Comparison of ENCODE assay signal across 9 cellular contexts in the genomic region with DNA sequence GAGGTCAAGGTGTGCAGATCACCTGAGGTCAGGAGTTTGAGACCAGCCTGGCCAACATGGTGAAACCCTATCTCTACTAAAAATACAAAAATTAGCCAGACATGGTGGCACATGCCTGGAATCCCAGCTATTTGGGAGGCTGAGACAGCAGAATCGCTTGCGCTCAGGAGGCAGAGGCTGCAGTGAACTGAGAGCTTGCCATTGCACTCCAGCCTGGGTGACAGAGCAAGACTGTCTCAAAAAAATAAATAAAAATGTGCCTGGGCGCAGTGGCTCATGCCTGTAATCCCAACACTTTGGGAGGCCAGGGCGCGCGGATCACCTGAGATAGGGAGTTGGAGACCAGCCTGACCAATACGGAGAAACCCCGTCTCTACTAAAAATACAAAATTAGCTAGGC. TPM values are rescaled to one million over a fixed set of nuclear protein-coding genes. Genes with fewer than 3 reads are reported as not detected.
DNase-seq lines count a peak whose midpoint lies in the region; FAIRE-seq and TF ChIP-seq lines count a peak whose summit lies in the region.
"Not testable (repeated sequence)": the region's sequence is repeated elsewhere in the genome, so short reads cannot be mapped to it uniquely, and the experiment has no call there.
"Had no signal": no experiment of that assay in that cellular context is flagged by ENCODE, and none has a peak within 500 bp of the region (broad histone marks: within the 10 kb centered on the region; RNA-seq: fewer than 3 reads in every experiment).

No MANE protein-coding gene starts in this region.

- H3K27ac Mint-ChIP-seq in astrocyte (ENCODE audit: unreplicated experiment) = not testable (repeated sequence)
- peak overlapping the region; percentile 93 for H3K27ac Mint-ChIP-seq in type B pancreatic cell

- not testable (repeated sequence) for H3K27me3 ChIP-seq in astrocyte (ENCODE audit: insufficient read depth, low read length); keratinocyte (ENCODE audit: control insufficient read depth, extremely low read depth, insufficient read depth, low read length); smooth muscle cell (ENCODE audit: low read depth)

- H3K4me2 ChIP-seq in astrocyte (ENCODE audit: low read length) = peak overlapping the region; percentile 33
- H3K4me2 ChIP-seq in keratinocyte (ENCODE audit: control insufficient read depth, extremely low read depth, insufficient read depth, low read depth, low read length); smooth muscle cell: not testable (repeated sequence)

- H3K9me1 ChIP-seq in keratinocyte (ENCODE audit: control insufficient read depth, extremely low read depth, insufficient read depth, low read length) = not testable (repeated sequence)

- H3F3A ChIP-seq in smooth muscle cell (ENCODE audit: low read depth) = not testable (repeated sequence)

- dilution Hi-C loops in keratinocyte (cut with MboI; ENCODE audit: extremely low pct_ligation_motif_present, low sequenced_read_pairs) = not testable (repeated sequence)

- CTCF ChIA-PET in RWPE1 (lab: Yijun Ruan, JAX) = interaction anchor here (1.4 kb wide), 1 partner anchor 77 kb away, joined by 4 read pairs; no protein-coding TSS in a partner anchor

- POLR2A ChIA-PET in RWPE1 (lab: Yijun Ruan, JAX; ENCODE audit: low non-redundant PET) = not testable (repeated sequence)

- H3K27ac ChIP-seq in RWPE1 (peak overlapping the region; percentile 51), keratinocyte (ENCODE audit: control insufficient read depth, insufficient read depth, low read length) (peak overlapping the region; percentile 31), smooth muscle cell (ENCODE audit: low read depth) (peak overlapping the region; percentile 66)
- not testable (repeated sequence) for H3K27ac ChIP-seq in astrocyte (ENCODE audit: low read depth, low read length)

- intact Hi-C loops in posterior vena cava (cut with DNase I) = loop anchor here in 1 of 2 donors (5.0 kb wide), 1 partner anchor 76 kb away; no protein-coding TSS in a partner anchor

- not testable (repeated sequence) for H3K4me3 Mint-ChIP-seq in astrocyte (ENCODE audit: unreplicated experiment); type B pancreatic cell

- H3K36me3 ChIP-seq in astrocyte (ENCODE audit: insufficient read depth, low read length); keratinocyte (ENCODE audit: control insufficient read depth in 2 of 2, extremely low read depth in 1 of 2, insufficient read depth in 2 of 2, low read length in 2 of 2); smooth muscle cell (ENCODE audit: low read depth): not testable (repeated sequence)

- not testable (repeated sequence) for H2AFZ ChIP-seq in astrocyte (ENCODE audit: low read depth, low read length); keratinocyte (ENCODE audit: control insufficient read depth, low read length); smooth muscle cell (ENCODE audit: low read depth)

- H3K79me2 ChIP-seq in astrocyte (ENCODE audit: insufficient read depth, low read length) (peaks cover 35% of the 10 kb centered on the region), keratinocyte (ENCODE audit: control insufficient read depth, insufficient read depth, low read length) (peaks cover 61% of the 10 kb centered on the region), smooth muscle cell (ENCODE audit: low read depth) (peaks cover 27% of the 10 kb centered on the region)

- DNase-seq in EH (ENCODE audit: low read depth) (peak; percentile 15), epithelial cell of esophagus (ENCODE audit: low read depth) (peak; percentile 31), posterior vena cava (ENCODE audit: low spot score) (peak; percentile 55)
- DNase-seq in RWPE1 (ENCODE audit: low spot score); astrocyte (ENCODE audit: low read depth); keratinocyte (ENCODE audit: low read depth, low spot score); smooth muscle cell (lab: John Stamatoyannopoulos, UW; ENCODE audit: unreplicated experiment); type B pancreatic cell (ENCODE audit: extremely low spot score, unreplicated experiment): not testable (repeated sequence)

- not testable (repeated sequence) for TF ChIP-seq CTCF in RWPE1 (conservative IDR thresholded peaks at IDR 0.05; ENCODE audit: low read depth); astrocyte (IDR thresholded peaks at IDR 0.05; ENCODE audit: insufficient read depth, low read depth, low read length); epithelial cell of esophagus (IDR thresholded peaks at IDR 0.05; ENCODE audit: insufficient read depth, low read depth, low read length, missing control alignments); keratinocyte (optimal IDR thresholded peaks at IDR 0.05 in 1 of 3, IDR thresholded peaks at IDR 0.05 in 1 of 3, conservative IDR thresholded peaks at IDR 0.05 in 1 of 3; ENCODE audit: extremely low read depth in 1 of 3, insufficient read depth in 2 of 3, low read length in 3 of 3); smooth muscle cell (IDR thresholded peaks at IDR 0.05; ENCODE audit: borderline replicate concordance, insufficient read depth, poor library complexity, severe bottlenecking); type B pancreatic cell (conservative IDR thresholded peaks at IDR 0.05)

- H3K4me1 ChIP-seq in astrocyte (ENCODE audit: insufficient read depth, low read length) (peaks cover 19% of the 10 kb centered on the region), keratinocyte (ENCODE audit: control insufficient read depth, extremely low read depth, insufficient read depth, low read length) (peaks cover 42% of the 10 kb centered on the region), smooth muscle cell (ENCODE audit: low read depth) (peaks cover 19% of the 10 kb centered on the region)

- H4K20me1 ChIP-seq in astrocyte (ENCODE audit: insufficient read depth, low read length) (peaks cover 17% of the 10 kb centered on the region), smooth muscle cell (ENCODE audit: low read depth) (peaks cover 16% of the 10 kb centered on the region)
- H4K20me1 ChIP-seq in keratinocyte (ENCODE audit: control insufficient read depth, extremely low read depth, insufficient read depth, low read length) = not testable (repeated sequence)

- H3K4me3 ChIP-seq in astrocyte (ENCODE audit: insufficient read depth, low read depth, low read length); epithelial cell of esophagus (ENCODE audit: low read length); keratinocyte (ENCODE audit: control insufficient read depth in 2 of 3, extremely low read depth in 1 of 3, insufficient read depth in 2 of 3, low read depth in 1 of 3, low read length in 3 of 3); smooth muscle cell: not testable (repeated sequence)

- WGBS in smooth muscle cell (ENCODE audit: low lambda C conversion rate) = 92% methylated on average over 8 of the region's 8 CpGs

- H3K9me3 Mint-ChIP-seq in astrocyte (ENCODE audit: unreplicated experiment); type B pancreatic cell: not testable (repeated sequence)

- not testable (repeated sequence) for H3K27me3 Mint-ChIP-seq in astrocyte (ENCODE audit: low read depth, unreplicated experiment); type B pancreatic cell

- not testable (repeated sequence) for FAIRE-seq in astrocyte (lab: Jason Lieb, UNC); keratinocyte (lab: Jason Lieb, UNC)

- not testable (repeated sequence) for H3K9me3 ChIP-seq in astrocyte (ENCODE audit: insufficient read depth, low read depth, low read length); keratinocyte (ENCODE audit: control insufficient read depth, low read depth, low read length); smooth muscle cell (replicated peaks; ENCODE audit: low read depth)

- H3K36me3 Mint-ChIP-seq in astrocyte (ENCODE audit: low read depth, unreplicated experiment); type B pancreatic cell: not testable (repeated sequence)

- H3K4me1 Mint-ChIP-seq in astrocyte (ENCODE audit: low read depth, unreplicated experiment) (peaks cover 18% of the 10 kb centered on the region), type B pancreatic cell (ENCODE audit: unreplicated experiment) (peaks cover 11% of the 10 kb centered on the region)

- not testable (repeated sequence) for H3K9ac ChIP-seq in astrocyte (ENCODE audit: low read length); keratinocyte (ENCODE audit: control insufficient read depth, extremely low read depth, insufficient read depth, low read length); smooth muscle cell (ENCODE audit: low read depth)

RNA-seq across cellular contexts. Expression of gene ETHE1, which starts 3.3 kb away (rescaled TPM):
- total RNA-seq in astrocyte = 43.7 and 50.7 TPM in 2 replicates
- polyA plus RNA-seq in keratinocyte = 234 to 301 TPM (median 245 TPM) in 3 replicates
- 288 TPM for polyA plus RNA-seq in keratinocyte (2011; ENCODE audit: low read depth)
- polyA plus RNA-seq in keratinocyte (2011; cell fraction: cytosol; rRNA removed) = 283 and 302 TPM in 2 replicates
- polyA plus RNA-seq in keratinocyte (2011; cell fraction: nucleus; rRNA removed) = 180 and 198 TPM in 2 replicates
- polyA plus RNA-seq in keratinocyte (2012; ENCODE audit: low replicate concordance) = 204 and 227 TPM in 2 replicates
- 256 to 402 TPM (median 313 TPM) in 3 replicates for polyA minus RNA-seq in keratinocyte
- 280 TPM for polyA minus RNA-seq in keratinocyte (2011; cell fraction: cytosol; rRNA and poly(A)+ RNA removed)
- polyA minus RNA-seq in keratinocyte (2011; cell fraction: nucleus; rRNA and poly(A)+ RNA removed) = 70.7 and 74.0 TPM in 2 replicates
- 10 to 100 TPM; 19.8 to 27.9 TPM for total RNA-seq in posterior vena cava
- 45.4 and 61.1 TPM in 2 replicates for total RNA-seq in smooth muscle cell
- 57.6 and 61.4 TPM in 2 replicates for polyA plus RNA-seq in smooth muscle cell
- 57.3 and 116 TPM in 2 replicates for total RNA-seq in type B pancreatic cell (ENCODE audit: low replicate concordance)

RNA-seq across cellular contexts. Expression of gene ZNF575, which starts 9.3 kb away (rescaled TPM):
- 1.3 and 1.4 TPM in 2 replicates for total RNA-seq in astrocyte
- polyA plus RNA-seq in keratinocyte = 0.05 to 0.22 TPM (median 0.06 TPM) in 3 replicates
- 0.74 TPM for polyA plus RNA-seq in keratinocyte (2011; ENCODE audit: low read depth)
- 0.11 and 0.27 TPM in 2 replicates for polyA plus RNA-seq in keratinocyte (2011; cell fraction: cytosol; rRNA removed)
- 0.10 and 0.76 TPM in 2 replicates for polyA plus RNA-seq in keratinocyte (2011; cell fraction: nucleus; rRNA removed)
- polyA plus RNA-seq in keratinocyte (2012; ENCODE audit: low replicate concordance) = 1.3 and 1.4 TPM in 2 replicates
- polyA minus RNA-seq in keratinocyte = 0.07 to 0.13 TPM (median 0.10 TPM) in 3 replicates
- polyA minus RNA-seq in keratinocyte (2011; cell fraction: cytosol; rRNA and poly(A)+ RNA removed) = not detected
- not detected in 2 replicates for polyA minus RNA-seq in keratinocyte (2011; cell fraction: nucleus; rRNA and poly(A)+ RNA removed)
- total RNA-seq in posterior vena cava = 1 to 10 TPM; 2.1 to 3.4 TPM
- total RNA-seq in smooth muscle cell = 0.18 TPM in 1 of 2 replicates, not detected in the other
- 1.7 and 2.4 TPM in 2 replicates for polyA plus RNA-seq in smooth muscle cell
- 1.8 and 2.6 TPM in 2 replicates for total RNA-seq in type B pancreatic cell (ENCODE audit: low replicate concordance)
- total RNA-seq: Daoy had no signal

RNA-seq across cellular contexts. Expression of gene PHLDB3, which starts 19.1 kb away (rescaled TPM):
- total RNA-seq in astrocyte = 13.4 and 14.0 TPM in 2 replicates
- 6.1 to 9.8 TPM (median 6.7 TPM) in 3 replicates for polyA plus RNA-seq in keratinocyte
- polyA plus RNA-seq in keratinocyte (2011; ENCODE audit: low read depth) = 33.2 TPM
- polyA plus RNA-seq in keratinocyte (2011; cell fraction: cytosol; rRNA removed) = 3.1 and 8.6 TPM in 2 replicates
- polyA plus RNA-seq in keratinocyte (2011; cell fraction: nucleus; rRNA removed) = 18.6 and 24.0 TPM in 2 replicates
- polyA plus RNA-seq in keratinocyte (2012; ENCODE audit: low replicate concordance) = 7.2 and 32.9 TPM in 2 replicates
- 4.3 to 7.6 TPM (median 6.4 TPM) in 3 replicates for polyA minus RNA-seq in keratinocyte
- 12.3 TPM for polyA minus RNA-seq in keratinocyte (2011; cell fraction: cytosol; rRNA and poly(A)+ RNA removed)
- 16.4 and 21.0 TPM in 2 replicates for polyA minus RNA-seq in keratinocyte (2011; cell fraction: nucleus; rRNA and poly(A)+ RNA removed)
- 1 to 10 TPM; 7.1 to 8.7 TPM for total RNA-seq in posterior vena cava
- 7.2 and 8.9 TPM in 2 replicates for total RNA-seq in smooth muscle cell
- polyA plus RNA-seq in smooth muscle cell = 8.6 and 17.4 TPM in 2 replicates
- 37.9 and 114 TPM in 2 replicates for total RNA-seq in type B pancreatic cell (ENCODE audit: low replicate concordance)

RNA-seq across cellular contexts. Expression of gene XRCC1, which starts 51.6 kb away (rescaled TPM):
- 14.6 and 14.7 TPM in 2 replicates for total RNA-seq in astrocyte
- 16.3 to 17.5 TPM (median 16.8 TPM) in 3 replicates for polyA plus RNA-seq in keratinocyte
- 8.2 TPM for polyA plus RNA-seq in keratinocyte (2011; ENCODE audit: low read depth)
- polyA plus RNA-seq in keratinocyte (2011; cell fraction: cytosol; rRNA removed) = 9.6 and 19.8 TPM in 2 replicates
- 14.4 and 19.9 TPM in 2 replicates for polyA plus RNA-seq in keratinocyte (2011; cell fraction: nucleus; rRNA removed)
- polyA plus RNA-seq in keratinocyte (2012; ENCODE audit: low replicate concordance) = 10.6 and 19.9 TPM in 2 replicates
- 12.6 to 22.3 TPM (median 12.9 TPM) in 3 replicates for polyA minus RNA-seq in keratinocyte
- polyA minus RNA-seq in keratinocyte (2011; cell fraction: cytosol; rRNA and poly(A)+ RNA removed) = 21.7 TPM
- polyA minus RNA-seq in keratinocyte (2011; cell fraction: nucleus; rRNA and poly(A)+ RNA removed) = 9.5 and 11.8 TPM in 2 replicates
- 10 to 100 TPM; 13.7 to 14.2 TPM for total RNA-seq in posterior vena cava
- 19.0 and 24.9 TPM in 2 replicates for total RNA-seq in smooth muscle cell
- polyA plus RNA-seq in smooth muscle cell = 35.1 and 43.0 TPM in 2 replicates
- total RNA-seq in type B pancreatic cell (ENCODE audit: low replicate concordance) = 33.0 and 63.7 TPM in 2 replicates

RNA-seq across cellular contexts. Expression of gene PINLYP, which starts 51.9 kb away (rescaled TPM):
- total RNA-seq in astrocyte (0.30 and 0.96 TPM in 2 replicates), posterior vena cava (10 to 100 TPM in 1 of 2 donors, 1 to 10 TPM in 1; 9.1 to 12.8 TPM), smooth muscle cell (1.7 and 5.5 TPM in 2 replicates), type B pancreatic cell (ENCODE audit: low replicate concordance) (5.6 and 6.0 TPM in 2 replicates)
- polyA plus RNA-seq in keratinocyte (14.5 to 19.2 TPM (median 16.0 TPM) in 3 replicates), smooth muscle cell (2.2 and 8.3 TPM in 2 replicates)
- 0.45 TPM for polyA plus RNA-seq in keratinocyte (2011; ENCODE audit: low read depth)
- 11.0 and 14.1 TPM in 2 replicates for polyA plus RNA-seq in keratinocyte (2011; cell fraction: cytosol; rRNA removed)
- polyA plus RNA-seq in keratinocyte (2011; cell fraction: nucleus; rRNA removed) = 5.1 and 6.4 TPM in 2 replicates
- polyA plus RNA-seq in keratinocyte (2012; ENCODE audit: low replicate concordance) = 2.8 and 13.2 TPM in 2 replicates
- polyA minus RNA-seq in keratinocyte = 11.4 to 22.7 TPM (median 12.8 TPM) in 3 replicates
- 10.6 TPM for polyA minus RNA-seq in keratinocyte (2011; cell fraction: cytosol; rRNA and poly(A)+ RNA removed)
- polyA minus RNA-seq in keratinocyte (2011; cell fraction: nucleus; rRNA and poly(A)+ RNA removed) = 1.5 and 1.6 TPM in 2 replicates
